ENCODE assay signal across 8 cellular contexts in the genomic region with DNA sequence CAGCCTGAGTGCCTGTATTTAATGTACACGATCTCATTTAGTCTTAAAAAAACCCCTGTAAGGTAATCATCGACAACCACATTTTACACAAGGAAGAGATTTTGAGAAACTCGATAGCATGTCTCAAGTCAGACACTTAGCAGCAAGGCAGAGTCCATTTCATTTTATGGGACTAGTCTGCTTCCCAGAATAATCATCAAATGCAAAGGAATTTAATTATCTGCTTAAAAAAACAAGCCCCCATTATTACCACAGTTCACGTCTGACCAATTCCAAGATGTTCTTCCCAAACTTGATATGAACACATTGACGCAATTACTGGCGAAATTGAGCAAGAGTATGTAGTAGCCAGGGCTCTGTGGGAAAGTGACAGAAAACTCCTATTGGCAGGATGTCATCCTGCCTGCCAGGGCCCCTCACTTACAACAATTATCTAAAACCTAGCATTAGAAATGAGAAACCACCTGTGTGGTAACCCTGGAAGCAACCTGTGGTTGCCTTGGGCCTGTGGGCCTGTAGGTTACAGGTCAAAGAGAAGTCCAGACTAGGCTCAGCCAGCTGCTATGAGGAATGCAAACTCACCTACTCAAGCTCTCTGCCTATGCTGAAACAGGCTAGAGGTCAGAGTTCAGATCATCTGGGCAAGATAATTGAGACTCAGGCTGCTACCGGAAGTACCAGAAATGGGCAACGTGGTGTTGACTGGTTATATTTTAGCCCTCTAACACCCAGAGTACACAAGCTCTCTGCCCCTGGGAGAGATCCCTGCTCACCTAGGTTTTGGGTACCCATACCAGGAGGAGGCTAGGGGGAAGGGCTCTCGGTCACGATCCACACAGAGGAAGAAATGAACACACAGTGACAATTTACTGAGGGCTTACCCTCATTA. TPM values are rescaled to one million over a fixed set of nuclear protein-coding genes. Genes with fewer than 3 reads are reported as not detected.
A peak's percentile ranks its signal among the peaks of the same experiment; 100 is the strongest.
DNase-seq lines count a peak whose midpoint lies in the region; ATAC-seq and TF ChIP-seq lines count a peak whose summit lies in the region.

No MANE protein-coding gene starts in this region.

- H3K27ac Mint-ChIP-seq in central memory CD8-positive, alpha-beta T cell (ENCODE audit: low read depth) = peak overlapping the region; percentile 93

- intact Hi-C loops in lower lobe of right lung (cut with DNase I) = no loop called here

- H3K36me3 ChIP-seq in lower lobe of right lung (no peaks in the 10 kb centered on the region), tibial nerve (no peaks in the 10 kb centered on the region)

- H3K4me3 Mint-ChIP-seq in central memory CD8-positive, alpha-beta T cell = peak overlapping the region; percentile 85

- ATAC-seq in HG02759 (IDR thresholded peaks at IDR 0.05; ENCODE audit: unreplicated experiment) (peak; percentile 19), lower lobe of right lung (peak; percentile 1), HG03139 (IDR thresholded peaks at IDR 0.05; ENCODE audit: unreplicated experiment) (no peak)
- ATAC-seq in central memory CD8-positive, alpha-beta T cell (replicated peaks; ENCODE audit: extremely low read depth, poor library complexity, severe bottlenecking) = no peak

- H3K27me3 ChIP-seq in lower lobe of right lung (ENCODE audit: low read depth) (no peaks in the 10 kb centered on the region), tibial nerve (no peaks in the 10 kb centered on the region)

- TF ChIP-seq CTCF in lower lobe of right lung (IDR thresholded peaks at IDR 0.05) = no peak
- peak in 1 of 5 experiments; percentile 22 for TF ChIP-seq CTCF in tibial nerve (IDR thresholded peaks at IDR 0.05)

- H3K4me3 ChIP-seq in lower lobe of right lung = peak overlapping the region; percentile 86
- H3K4me3 ChIP-seq in tibial nerve = peak overlapping the region; percentile 79 to 99 (median 92)

- TF ChIP-seq POLR2A in tibial nerve (IDR thresholded peaks at IDR 0.05) = peak in 1 of 2 donors; percentile 31

- DNase-seq in activated CD8-positive, alpha-beta memory T cell treated with anti-CD3 and anti-CD28 coated beads for 24 hours = peak; percentile 69
- DNase-seq in activated CD8-positive, alpha-beta memory T cell treated with anti-CD3 and anti-CD28 coated beads, Interleukin-2, amount 50 U/mL, for 4 hours = no peak
- peak; percentile 80 for DNase-seq in RKO (ENCODE audit: low spot score)
- DNase-seq in central memory CD8-positive, alpha-beta T cell (ENCODE audit: low spot score in 2 of 2) = no peak
- DNase-seq in lower lobe of right lung = no peak
- DNase-seq in tibial nerve (ENCODE audit: low spot score in 2 of 2) = peak in 1 of 2 donors; percentile 99

- H3K27ac ChIP-seq in lower lobe of right lung (peak overlapping the region; percentile 97), tibial nerve (peak overlapping the region; percentile 92 to 98 (median 97))

- WGBS in tibial nerve, 2 donors = 29 to 31% methylated on average over 10 of the region's 10 CpGs

- H3K4me1 ChIP-seq in lower lobe of right lung = peaks cover 62% of the 10 kb centered on the region
- peaks cover 2 to 62% (median 50%) of the 10 kb centered on the region in 4 donors for H3K4me1 ChIP-seq in tibial nerve

- peak; percentile 69 to 95 for TF ChIP-seq EP300 in tibial nerve (IDR thresholded peaks at IDR 0.05)

- no peaks in the 10 kb centered on the region for H3K9me3 Mint-ChIP-seq in central memory CD8-positive, alpha-beta T cell

- peaks cover 40% of the 10 kb centered on the region for H3K36me3 Mint-ChIP-seq in central memory CD8-positive, alpha-beta T cell (ENCODE audit: insufficient read depth)

- no peaks in the 10 kb centered on the region for H3K9me3 ChIP-seq in lower lobe of right lung
- no peaks in the 10 kb centered on the region for H3K9me3 ChIP-seq in tibial nerve

- no peaks in the 10 kb centered on the region for H3K27me3 Mint-ChIP-seq in central memory CD8-positive, alpha-beta T cell

- peaks cover 76% of the 10 kb centered on the region for H3K4me1 Mint-ChIP-seq in central memory CD8-positive, alpha-beta T cell

RNA-seq across cellular contexts. Expression of a gene that starts 1.6 kb away (rescaled TPM):
- total RNA-seq in lower lobe of right lung = 72.0 TPM
- total RNA-seq in tibial nerve = 10 to 100 TPM; 51.6 to 74.4 (median 65.3) TPM

Comparison
In these comparisons a context has a peak if more than half of its experiments do, and no peak if none do; other contexts are left out.
1. DNase-seq: peak in activated CD8-positive, alpha-beta memory T cell treated with anti-CD3 and anti-CD28 coated beads for 24 hours (single experiment) and RKO (single experiment); none in activated CD8-positive, alpha-beta memory T cell treated with anti-CD3 and anti-CD28 coated beads, Interleukin-2, amount 50 U/mL, for 4 hours (single experiment), central memory CD8-positive, alpha-beta T cell (0 of 2) and lower lobe of right lung (single experiment).
2. ATAC-seq: peak in HG02759 (single experiment) and lower lobe of right lung (2 of 2); none in central memory CD8-positive, alpha-beta T cell (single experiment) and HG03139 (single experiment).